Comparison of ENCODE assay signal across 15 cellular contexts in the genomic region with DNA sequence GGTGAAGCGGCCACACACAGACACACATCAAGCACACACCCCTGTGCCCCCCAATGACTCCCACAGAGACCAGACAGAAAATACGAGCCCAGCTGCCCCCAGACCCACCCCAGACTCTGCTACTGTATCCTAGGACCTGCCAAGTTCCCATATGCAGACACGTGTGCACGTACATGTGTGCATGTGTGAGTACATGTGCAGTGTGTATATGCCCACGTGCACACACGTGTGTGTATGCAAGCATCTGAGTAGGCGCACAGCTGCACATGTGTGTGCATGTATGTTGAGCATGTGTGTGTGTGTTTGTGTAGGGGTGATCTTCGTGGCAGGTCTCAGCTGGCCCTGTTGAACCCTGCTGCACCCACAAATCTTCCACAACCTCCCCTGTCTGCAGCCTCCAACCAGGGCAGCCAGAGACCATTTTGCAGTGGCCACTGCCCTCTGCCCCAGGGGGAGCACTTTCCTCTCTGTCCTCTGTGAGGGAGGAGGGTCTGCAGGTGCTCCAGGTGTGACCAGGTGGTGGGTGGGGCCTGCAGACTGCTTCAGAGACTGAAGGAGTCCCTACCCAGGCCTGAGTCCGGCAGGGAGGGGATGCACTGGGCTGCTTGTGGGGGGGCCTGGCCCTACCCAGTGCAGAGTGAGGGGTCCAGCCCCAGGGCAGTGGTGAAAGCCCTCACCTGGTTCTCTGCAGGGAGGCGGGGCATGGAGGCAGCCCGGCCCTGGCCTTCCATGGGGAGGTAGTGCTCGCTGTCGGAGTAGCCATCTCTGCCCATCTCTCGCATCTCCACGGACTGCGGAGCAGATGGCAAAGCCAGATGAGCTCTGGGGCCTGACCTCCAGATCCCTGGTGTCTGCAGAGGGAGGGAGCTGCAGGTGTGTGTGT.
DNase-seq lines count a peak whose midpoint lies in the region; ATAC-seq and TF ChIP-seq lines count a peak whose summit lies in the region.
"Had no signal": no experiment of that assay in that cellular context is flagged by ENCODE, and none has a peak within 500 bp of the region (broad histone marks: within the 10 kb centered on the region; RNA-seq: fewer than 3 reads in every experiment).

No MANE protein-coding gene starts in this region.

- POLR2A ChIA-PET in activated CD4-positive, alpha-beta T cell treated with anti-CD3 and anti-CD28 coated beads, Interleukin-2, amount 10 ng/mL, durations not matched to agents 7 days and 5 days (lab: Charles Lee): no interaction called here

- intact Hi-C loops in activated T-helper 1 cell treated with anti-CD3 and anti-CD28 coated beads, Interleukin-12 subunit alpha, Interleukin-12 subunit beta, Interleukin-2, Interleukin-4 antibody, amounts not matched to agents 30 ng/mL and 10 ng/mL and 1 ng/mL, durations not matched to agents 14 hours and 24 hours and 36 hours (cut with micrococcal nuclease): loop anchor here (5.0 kb wide), 1 partner anchor 36 kb away; no protein-coding TSS in a partner anchor

- H3K4me1 Mint-ChIP-seq in activated CD4-positive, alpha-beta T cell treated with anti-CD3 and anti-CD28 coated beads, Interleukin-2, amount 10 ng/mL, durations not matched to agents 7 days and 5 days: peaks cover 32% of the 10 kb centered on the region
- peaks cover 24% of the 10 kb centered on the region for H3K4me1 Mint-ChIP-seq in activated T-helper 1 cell treated with anti-CD3 and anti-CD28 coated beads, Interleukin-12 subunit alpha, Interleukin-12 subunit beta, Interleukin-2, Interleukin-4 antibody, amounts not matched to agents 30 ng/mL and 10 ng/mL and 1 ng/mL, durations not matched to agents 14 hours and 24 hours and 36 hours (ENCODE audit: low read depth)
- H3K4me1 Mint-ChIP-seq in nephron progenitor cell: peaks cover 40% of the 10 kb centered on the region

- CTCF ChIA-PET in activated CD4-positive, alpha-beta T cell treated with anti-CD3 and anti-CD28 coated beads, Interleukin-2, amount 10 ng/mL, durations not matched to agents 7 days and 5 days (lab: Charles Lee): interaction anchor here (0.5 to 1.3 kb wide), 2 partner anchors 17 to 1699 kb away, joined by 4 to 6 read pairs; no protein-coding TSS in a partner anchor

- no peaks in the 10 kb centered on the region for H3K36me3 ChIP-seq in H7 (replicated peaks; ENCODE audit: control insufficient read depth, insufficient read depth, low read length)

- peaks cover under 1% of the 10 kb centered on the region for H3K36me3 Mint-ChIP-seq in activated CD4-positive, alpha-beta T cell treated with anti-CD3 and anti-CD28 coated beads, Interleukin-2, amount 10 ng/mL, durations not matched to agents 7 days and 5 days (ENCODE audit: low read depth)
- no peaks in the 10 kb centered on the region for H3K36me3 Mint-ChIP-seq in activated T-helper 1 cell treated with anti-CD3 and anti-CD28 coated beads, Interleukin-12 subunit alpha, Interleukin-12 subunit beta, Interleukin-2, Interleukin-4 antibody, amounts not matched to agents 30 ng/mL and 10 ng/mL and 1 ng/mL, durations not matched to agents 14 hours and 24 hours and 36 hours (ENCODE audit: low read depth)
- H3K36me3 Mint-ChIP-seq in nephron progenitor cell (ENCODE audit: low read depth): no peaks in the 10 kb centered on the region

- no peaks in the 10 kb centered on the region for H3K27me3 ChIP-seq in H7 (ENCODE audit: control insufficient read depth, insufficient read depth, low read length)

- no peaks in the 10 kb centered on the region for H3K9me3 Mint-ChIP-seq in activated CD4-positive, alpha-beta T cell treated with anti-CD3 and anti-CD28 coated beads, Interleukin-2, amount 10 ng/mL, durations not matched to agents 7 days and 5 days
- H3K9me3 Mint-ChIP-seq in activated T-helper 1 cell treated with anti-CD3 and anti-CD28 coated beads, Interleukin-12 subunit alpha, Interleukin-12 subunit beta, Interleukin-2, Interleukin-4 antibody, amounts not matched to agents 30 ng/mL and 10 ng/mL and 1 ng/mL, durations not matched to agents 14 hours and 24 hours and 36 hours: no peaks in the 10 kb centered on the region
- H3K9me3 Mint-ChIP-seq in nephron progenitor cell: no peaks in the 10 kb centered on the region

- H3K27ac Mint-ChIP-seq in activated CD4-positive, alpha-beta T cell treated with anti-CD3 and anti-CD28 coated beads, Interleukin-2, amount 10 ng/mL, durations not matched to agents 7 days and 5 days: peak overlapping the region; percentile 52
- H3K27ac Mint-ChIP-seq in activated T-helper 1 cell treated with anti-CD3 and anti-CD28 coated beads, Interleukin-12 subunit alpha, Interleukin-12 subunit beta, Interleukin-2, Interleukin-4 antibody, amounts not matched to agents 30 ng/mL and 10 ng/mL and 1 ng/mL, durations not matched to agents 14 hours and 24 hours and 36 hours: no peak overlapping the region
- peak overlapping the region; percentile 64 for H3K27ac Mint-ChIP-seq in nephron progenitor cell

- peak overlapping the region; percentile 8 for H3K4me3 Mint-ChIP-seq in activated CD4-positive, alpha-beta T cell treated with anti-CD3 and anti-CD28 coated beads, Interleukin-2, amount 10 ng/mL, durations not matched to agents 7 days and 5 days
- H3K4me3 Mint-ChIP-seq in activated T-helper 1 cell treated with anti-CD3 and anti-CD28 coated beads, Interleukin-12 subunit alpha, Interleukin-12 subunit beta, Interleukin-2, Interleukin-4 antibody, amounts not matched to agents 30 ng/mL and 10 ng/mL and 1 ng/mL, durations not matched to agents 14 hours and 24 hours and 36 hours: peak overlapping the region; percentile 19
- no peak overlapping the region for H3K4me3 Mint-ChIP-seq in nephron progenitor cell

- DNase-seq in activated CD4-positive, alpha-beta T cell treated with anti-CD3 and anti-CD28 coated beads, Interleukin-2, amount 10 ng/mL, durations not matched to agents 7 days and 5 days: no peak
- no peak for DNase-seq in activated CD4-positive, alpha-beta T cell treated with anti-CD3 and anti-CD28 coated beads, Interleukin-2, amount 50 U/mL, for 1 hour
- DNase-seq in H7 (peak; percentile 51), nephron progenitor cell (no peak), ureter (ENCODE audit: low spot score) (no peak)
- DNase-seq in activated T-helper 1 cell treated with anti-CD3 and anti-CD28 coated beads, Interleukin-12 subunit alpha, Interleukin-12 subunit beta, Interleukin-2, Interleukin-4 antibody, amounts not matched to agents 30 ng/mL and 10 ng/mL and 1 ng/mL, durations not matched to agents 14 hours and 24 hours and 36 hours (ENCODE audit: low spot score): no peak
- no peak for DNase-seq in central memory CD4-positive, alpha-beta T cell
- DNase-seq: C1 segment of cervical spinal cord, DND-41, GM23248, NCI-H1092 treated with DMSO at 0.1 percent for 48 hours, NCI-H1694, NCI-H524 treated with DMSO at 0.1 percent for 48 hours, SHP77 had no signal

- no peak for ATAC-seq in GM18511 (IDR thresholded peaks at IDR 0.05; ENCODE audit: unreplicated experiment)

- TF ChIP-seq CTCF in nephron progenitor cell (IDR thresholded peaks at IDR 0.05): no peak

- H3K4me3 ChIP-seq in H7 (ENCODE audit: insufficient read depth, low read depth, low read length): no peak overlapping the region
- H3K4me3 ChIP-seq: GM23248 had no signal

- H3K27me3 Mint-ChIP-seq in activated CD4-positive, alpha-beta T cell treated with anti-CD3 and anti-CD28 coated beads, Interleukin-2, amount 10 ng/mL, durations not matched to agents 7 days and 5 days: no peaks in the 10 kb centered on the region
- H3K27me3 Mint-ChIP-seq in activated T-helper 1 cell treated with anti-CD3 and anti-CD28 coated beads, Interleukin-12 subunit alpha, Interleukin-12 subunit beta, Interleukin-2, Interleukin-4 antibody, amounts not matched to agents 30 ng/mL and 10 ng/mL and 1 ng/mL, durations not matched to agents 14 hours and 24 hours and 36 hours (ENCODE audit: insufficient read depth): peaks cover 4% of the 10 kb centered on the region
- peaks cover 3% of the 10 kb centered on the region for H3K27me3 Mint-ChIP-seq in nephron progenitor cell (ENCODE audit: low read depth, poor library complexity)
